28 cellular contexts compared by ENCODE assay signal in the genomic region with DNA sequence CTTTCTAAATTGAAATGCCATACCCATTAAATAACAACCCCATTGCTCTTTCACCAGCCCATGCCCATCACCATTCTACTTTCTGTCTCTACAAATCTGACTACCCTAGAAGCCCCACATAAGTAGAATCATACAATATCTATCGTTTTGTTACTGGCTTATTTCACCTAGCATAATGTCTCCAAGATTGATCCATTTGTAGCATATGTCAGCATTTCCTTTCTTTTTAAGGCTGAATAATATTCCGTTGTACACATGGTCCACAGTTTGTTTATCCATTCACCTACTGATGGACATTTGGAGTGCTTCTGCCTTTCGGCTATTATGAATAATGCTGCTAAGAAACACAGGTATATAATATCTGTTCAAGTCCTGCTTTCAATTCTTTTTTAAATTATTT.
"Had no signal": no experiment of that assay in that cellular context is flagged by ENCODE, and none has a peak within 500 bp of the region (broad histone marks: within the 10 kb centered on the region; RNA-seq: fewer than 3 reads in every experiment).

No MANE protein-coding gene starts in this region.

- H3K4me3 ChIP-seq: colonic mucosa, coronary artery, dorsolateral prefrontal cortex, esophagus muscularis mucosa, esophagus squamous epithelium, gastrocnemius medialis, gastroesophageal sphincter, heart left ventricle, heart right ventricle had no signal

- DNase-seq: colonic mucosa; cortex of kidney; dermis blood vessel endothelial cell; dorsolateral prefrontal cortex; effector CD4-positive, alpha-beta T cell; effector CD8-positive, alpha-beta T cell; effector memory CD4-positive, alpha-beta T cell; effector memory CD8-positive, alpha-beta T cell; endodermal cell; erythroblast; esophagus squamous epithelium; foreskin fibroblast; foreskin keratinocyte; foreskin melanocyte; gastrocnemius medialis; glutamatergic neuron; head of caudate nucleus; heart left ventricle; heart right ventricle had no signal

- H3K27me3 ChIP-seq: colonic mucosa, dorsolateral prefrontal cortex, esophagus muscularis mucosa, esophagus squamous epithelium, foreskin keratinocyte, gastrocnemius medialis, gastroesophageal sphincter, heart left ventricle, heart right ventricle had no signal

- FAIRE-seq: colon, endometrium, endothelial cell of umbilical vein, frontal cortex had no signal

- H3K27ac ChIP-seq: colonic mucosa, coronary artery, dorsolateral prefrontal cortex, epithelial cell of prostate, esophagus muscularis mucosa, esophagus squamous epithelium, foreskin keratinocyte, gastrocnemius medialis, gastroesophageal sphincter, heart left ventricle, heart right ventricle had no signal

- H3K4me1 ChIP-seq: colonic mucosa, esophagus muscularis mucosa, foreskin keratinocyte, gastrocnemius medialis, heart left ventricle, heart right ventricle had no signal

- ATAC-seq: effector memory CD8-positive, alpha-beta T cell; esophagus mucosa; foreskin keratinocyte; gastrocnemius medialis; gastroesophageal sphincter; heart left ventricle; heart right ventricle had no signal

- H3K9me3 ChIP-seq: colonic mucosa, esophagus muscularis mucosa, esophagus squamous epithelium, gastrocnemius medialis, gastroesophageal sphincter, heart left ventricle, heart right ventricle had no signal

- H3K36me3 ChIP-seq: colonic mucosa, esophagus muscularis mucosa, esophagus squamous epithelium, gastrocnemius medialis, gastroesophageal sphincter, heart left ventricle, heart right ventricle had no signal
